In genomic region chr13:52091473-52091872, GRCh38 we compare ENCODE assay signal across 31 cellular contexts.
"Had no signal": no experiment of that assay in that cellular context is flagged by ENCODE, and none has a peak within 500 bp of the region (broad histone marks: within the 10 kb centered on the region; RNA-seq: fewer than 3 reads in every experiment).

No MANE protein-coding gene starts in this region.

- H3K79me2 ChIP-seq: parathyroid adenoma had no signal

- H3K4me2 ChIP-seq: neural progenitor cell, smooth muscle cell had no signal

- H3K9ac ChIP-seq: neural progenitor cell, parathyroid adenoma had no signal

- H3K27me3 ChIP-seq: neural progenitor cell, ovary, spleen, suprapubic skin, testis, tibial artery, transverse colon, upper lobe of right lung, uterus had no signal

- H3K27ac Mint-ChIP-seq: natural killer cell; nephron; neural progenitor cell; progenitor cell of endocrine pancreas; stimulated activated memory B cell treated with anti-CD40 and anti-IgM and Interleukin-4, amounts not matched to agents 10 μg/mL and 1 μg/mL and 100 μg/mL, for 72 hours; stimulated activated naive CD8-positive, alpha-beta T cell treated with anti-CD3 and anti-CD28 coated beads, Interleukin-15, amount 100 ng/mL, for 72 hours; type B pancreatic cell had no signal

- H3K9me3 ChIP-seq: ovary, psoas muscle, spleen, suprapubic skin, testis, tibial artery, transverse colon, upper lobe of right lung, uterus had no signal

- H3K27ac ChIP-seq: neural progenitor cell, ovary, parathyroid adenoma, psoas muscle, skin epidermis, spleen, suprapubic skin, testis, tibial artery, transverse colon, upper lobe of right lung, uterus had no signal

- H3K4me3 Mint-ChIP-seq: natural killer cell; nephron; neural progenitor cell; stimulated activated memory B cell treated with anti-CD40 and anti-IgM and Interleukin-4, amounts not matched to agents 10 μg/mL and 1 μg/mL and 100 μg/mL, for 72 hours; stimulated activated naive CD8-positive, alpha-beta T cell treated with anti-CD3 and anti-CD28 coated beads, Interleukin-15, amount 100 ng/mL, for 72 hours; type B pancreatic cell had no signal

- H3K9me3 Mint-ChIP-seq: natural killer cell; nephron; neural progenitor cell; stimulated activated memory B cell treated with anti-CD40 and anti-IgM and Interleukin-4, amounts not matched to agents 10 μg/mL and 1 μg/mL and 100 μg/mL, for 72 hours; stimulated activated naive CD8-positive, alpha-beta T cell treated with anti-CD3 and anti-CD28 coated beads, Interleukin-15, amount 100 ng/mL, for 72 hours; type B pancreatic cell had no signal

- H3K27me3 Mint-ChIP-seq: progenitor cell of endocrine pancreas; stimulated activated naive CD8-positive, alpha-beta T cell treated with anti-CD3 and anti-CD28 coated beads, Interleukin-15, amount 100 ng/mL, for 72 hours; type B pancreatic cell had no signal

- DNase-seq: natural killer cell; occipital lobe; ovary; posterior cingulate gyrus; psoas muscle; right cardiac atrium; spleen; stimulated activated CD4-positive, alpha-beta T cell treated with anti-CD3 and anti-CD28 coated beads, Interleukin-12 subunit alpha, Interleukin-12 subunit beta, amount 100 ng/mL, for 4 hours; stimulated activated CD4-positive, alpha-beta T cell treated with anti-CD3 and anti-CD28 coated beads, Interleukin-1b, Interleukin-23, amount 100 ng/mL, for 48 hours; stimulated activated CD4-positive, alpha-beta T cell treated with anti-CD3 and anti-CD28 coated beads, Interleukin-4, amount 100 ng/mL, for 1 hour; stimulated activated CD4-positive, alpha-beta T cell treated with anti-CD3 and anti-CD28 coated beads, Interleukin-4, amount 100 ng/mL, for 4 hours; stimulated activated CD8-positive, alpha-beta memory T cell treated with anti-CD3 and anti-CD28 coated beads, Interleukin-4, amount 100 ng/mL, for 48 hours; stimulated activated naive CD4-positive, alpha-beta T cell; stimulated activated naive CD8-positive, alpha-beta T cell treated with anti-CD3 and anti-CD28 coated beads, Interleukin-15, amount 100 ng/mL, for 72 hours; stimulated activated naive CD8-positive, alpha-beta T cell treated with anti-CD3 and anti-CD28 coated beads, Interleukin-15, Interleukin-2, amounts not matched to agents 100 U/mL and 50 U/mL, for 24 hours; substantia nigra; testis; tibial artery; transverse colon; upper lobe of right lung; uterus had no signal

- H3K36me3 Mint-ChIP-seq: natural killer cell; neural progenitor cell; stimulated activated memory B cell treated with anti-CD40 and anti-IgM and Interleukin-4, amounts not matched to agents 10 μg/mL and 1 μg/mL and 100 μg/mL, for 72 hours; type B pancreatic cell had no signal

- H3K4me3 ChIP-seq: neural progenitor cell, ovary, psoas muscle, skin epidermis, smooth muscle cell, spleen, suprapubic skin, testis, tibial artery, transverse colon, upper lobe of right lung, uterus had no signal

- ATAC-seq: natural killer cell; psoas muscle; right cardiac atrium; sciatic nerve; stimulated activated memory B cell treated with anti-CD40 and anti-IgM and Interleukin-4, amounts not matched to agents 10 μg/mL and 1 μg/mL and 100 μg/mL, for 72 hours; stimulated activated naive CD8-positive, alpha-beta T cell treated with anti-CD3 and anti-CD28 coated beads, Interleukin-15, amount 100 ng/mL, for 72 hours; stimulated activated naive CD8-positive, alpha-beta T cell treated with anti-CD3 and anti-CD28 coated beads, Interleukin-15, Interleukin-2, amounts not matched to agents 100 U/mL and 50 U/mL, for 24 hours; upper lobe of right lung had no signal

- H2AFZ ChIP-seq: neural progenitor cell, parathyroid adenoma had no signal

- H3K36me3 ChIP-seq: neural progenitor cell, ovary, spleen, suprapubic skin, tibial artery, transverse colon, upper lobe of right lung, uterus had no signal

- H3K4me1 ChIP-seq: neural progenitor cell, parathyroid adenoma, psoas muscle, spleen, suprapubic skin, testis, tibial artery, transverse colon, upper lobe of right lung, uterus had no signal

- H3K4me1 Mint-ChIP-seq: natural killer cell; nephron; neural progenitor cell; stimulated activated memory B cell treated with anti-CD40 and anti-IgM and Interleukin-4, amounts not matched to agents 10 μg/mL and 1 μg/mL and 100 μg/mL, for 72 hours; stimulated activated naive CD8-positive, alpha-beta T cell treated with anti-CD3 and anti-CD28 coated beads, Interleukin-15, amount 100 ng/mL, for 72 hours had no signal
